In the genomic region with DNA sequence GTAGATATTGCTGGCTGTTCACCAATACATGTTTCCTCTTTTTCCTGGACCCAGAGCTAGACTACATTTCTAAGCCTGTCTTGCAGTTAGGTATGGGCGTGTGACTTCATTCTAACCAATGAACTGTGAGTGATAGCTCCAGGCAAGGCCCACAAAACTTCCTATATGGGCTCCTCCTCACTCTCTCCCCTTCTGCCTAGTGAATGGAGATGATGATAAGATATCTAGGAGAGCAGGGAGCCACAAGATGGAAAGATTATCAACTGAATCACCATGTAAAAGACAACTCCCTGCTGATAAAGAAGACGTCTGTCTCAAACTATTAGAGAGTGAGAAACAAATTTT, we compare ENCODE assay signal across 26 cellular contexts.
DNase-seq lines count a peak whose midpoint lies in the region; ATAC-seq, FAIRE-seq and TF ChIP-seq lines count a peak whose summit lies in the region.
"Had no signal": no experiment of that assay in that cellular context is flagged by ENCODE, and none has a peak within 500 bp of the region (broad histone marks: within the 10 kb centered on the region; RNA-seq: fewer than 3 reads in every experiment).

No MANE protein-coding gene starts in this region.

- intact Hi-C loops in PC-3 (cut with micrococcal nuclease) (no loop called here), K562 (cut with micrococcal nuclease) (no loop called here)

- ATAC-seq in PC-3 (peak; percentile 29), K562 (peak; percentile 86), GM18502 (IDR thresholded peaks at IDR 0.05; ENCODE audit: poor library complexity, unreplicated experiment) (no peak)
- ATAC-seq: activated naive CD4-positive, alpha-beta T cell treated with anti-CD3 and anti-CD28 coated beads, Interleukin-2, amount 50 U/mL, for 72 hours; GM12878; left lung; stimulated activated naive CD8-positive, alpha-beta T cell treated with anti-CD3 and anti-CD28 coated beads, Interleukin-15, Interleukin-2, amounts not matched to agents 100 U/mL and 50 U/mL, for 24 hours had no signal

- BruUV-seq in PC-3 (replicated peaks; lab: Mats Ljungman, UMichigan) (no TSS peak), K562 (replicated peaks; lab: Mats Ljungman, UMichigan) (no TSS peak)

- FAIRE-seq in K562 (lab: Jason Lieb, UNC) = no peak
- FAIRE-seq: bronchial epithelial cell, GM12878 had no signal

- H3K27ac ChIP-seq in PC-3 (ENCODE audit: low read length) (no peak overlapping the region), K562 (ENCODE audit: extremely low read depth, low read depth, low read length) (no peak overlapping the region)
- H3K27ac ChIP-seq: left lung, right atrium auricular region, thoracic aorta, uterus had no signal

- H3K36me3 ChIP-seq in HAP-1 (replicated peaks) = no peaks in the 10 kb centered on the region
- no peaks in the 10 kb centered on the region for H3K36me3 ChIP-seq in PC-3 (ENCODE audit: low read depth, low read length)
- H3K36me3 ChIP-seq in K562 (ENCODE audit: control insufficient read depth, insufficient read depth, low read length) = no peaks in the 10 kb centered on the region
- H3K36me3 ChIP-seq: left lung, right atrium auricular region, thoracic aorta, uterus had no signal

- H3K4me1 ChIP-seq in HAP-1 = peaks cover 56% of the 10 kb centered on the region
- peaks cover 18% of the 10 kb centered on the region for H3K4me1 ChIP-seq in PC-3 (ENCODE audit: insufficient read depth, low read length)
- H3K4me1 ChIP-seq in K562 (replicated peaks in 1 of 2; ENCODE audit: control insufficient read depth in 2 of 2, insufficient read depth in 2 of 2, low read length in 2 of 2) = peaks cover 0 to 6% of the 10 kb centered on the region in 2 experiments; a peak in 2 of 5 replicates
- H3K4me1 ChIP-seq: left lung, right atrium auricular region, uterus had no signal

- no peaks in the 10 kb centered on the region for H3K27me3 Mint-ChIP-seq in neural crest cell (ENCODE audit: low read depth)

- H2AFZ ChIP-seq in PC-3 (ENCODE audit: low read length) = no peak overlapping the region
- H2AFZ ChIP-seq in K562 (ENCODE audit: low read depth, low read length) = peak overlapping the region; percentile 41; the same call in 1 of the 2 replicates

- H3K4me2 ChIP-seq in PC-3 (ENCODE audit: low read length) (no peak overlapping the region), K562 (ENCODE audit: insufficient read depth, low read length) (peak overlapping the region; percentile 9; the same call in 1 of the 2 replicates)
- H3K4me2 ChIP-seq: SK-N-SH, smooth muscle cell had no signal

- no peaks in the 10 kb centered on the region for H4K20me1 ChIP-seq in PC-3 (ENCODE audit: low read length)
- H4K20me1 ChIP-seq in K562 (replicated peaks; ENCODE audit: control insufficient read depth, insufficient read depth, low read length) = no peaks in the 10 kb centered on the region

- H3K4me3 ChIP-seq in HAP-1 (no peak overlapping the region), PC-3 (ENCODE audit: low read length) (no peak overlapping the region), K562 (no peak overlapping the region)
- H3K4me3 ChIP-seq: GM12878, left lung, right atrium auricular region, smooth muscle cell, thoracic aorta, uterus had no signal

- TF ChIP-seq CTCF in PC-3 (conservative IDR thresholded peaks at IDR 0.05; ENCODE audit: low read depth, low read length) = no peak
- TF ChIP-seq CTCF in K562 (IDR thresholded peaks at IDR 0.05 in 2 of 3, conservative IDR thresholded peaks at IDR 0.05 in 1 of 3; ENCODE audit: insufficient read depth in 2 of 3, low read depth in 1 of 3, low read length in 3 of 3) = no peak
- no peak for TF ChIP-seq CTCF in neural crest cell (conservative IDR thresholded peaks at IDR 0.05)

- H3K36me3 Mint-ChIP-seq in neural crest cell (ENCODE audit: low read depth) = peaks cover 3% of the 10 kb centered on the region
- H3K36me3 Mint-ChIP-seq: activated naive CD4-positive, alpha-beta T cell treated with anti-CD3 and anti-CD28 coated beads, Interleukin-2, amount 50 U/mL, for 72 hours had no signal

- H3K4me3 Mint-ChIP-seq in neural crest cell = no peak overlapping the region
- H3K4me3 Mint-ChIP-seq: T-helper 1 cell treated with Interleukin-12 subunit alpha and Interleukin-12 subunit beta and Interleukin-4 antibody, amounts not matched to agents 30 μg/mL and 1 μg/mL, for 36 hours had no signal

- DNase-seq in HAP-1 (ENCODE audit: low spot score in 2 of 2) = peak; percentile 36 to 59
- DNase-seq in PC-3 = no peak
- peak in 2 of 4 experiments; percentile 19 to 31 for DNase-seq in K562 (ENCODE audit: extremely low read depth in 1 of 4, low spot score in 3 of 4)
- DNase-seq in neural crest cell (ENCODE audit: low read depth, low spot score) = no peak
- no peak for DNase-seq in NOMO-1 (lab: John Stamatoyannopoulos, UW; ENCODE audit: unreplicated experiment in 2 of 2)
- no peak for DNase-seq in ecto neural progenitor cell (ENCODE audit: low spot score)
- DNase-seq: activated CD4-positive, alpha-beta T cell treated with anti-CD3 and anti-CD28 coated beads for 4 hours; DMS153; H7; left lung; NCI-H1092; NCI-H1694; NCI-H446 treated with DMSO at 0.1 percent for 48 hours; NCI-H82; posterior cingulate gyrus; SK-N-SH; stimulated activated naive CD8-positive, alpha-beta T cell treated with anti-CD3 and anti-CD28 coated beads, Interleukin-15, Interleukin-2, amounts not matched to agents 100 U/mL and 50 U/mL, for 24 hours; uterus had no signal

- no peaks in the 10 kb centered on the region for H3K4me1 Mint-ChIP-seq in neural crest cell

- peak overlapping the region; percentile 20 for H3K27ac Mint-ChIP-seq in neural crest cell (ENCODE audit: unreplicated experiment)
- H3K27ac Mint-ChIP-seq: activated naive CD4-positive, alpha-beta T cell treated with anti-CD3 and anti-CD28 coated beads, Interleukin-2, amount 50 U/mL, for 72 hours; T-helper 1 cell treated with Interleukin-12 subunit alpha and Interleukin-12 subunit beta and Interleukin-4 antibody, amounts not matched to agents 30 μg/mL and 1 μg/mL, for 36 hours had no signal

- CTCF ChIA-PET in PC-3 (lab: Charles Lee) (no interaction called here), K562 (lab: Yijun Ruan, JAX; ENCODE audit: low intra/inter-chr PET ratio) (no interaction called here)

- TF ChIP-seq RAD21 in K562 (CRISPR knock-in tag; conservative IDR thresholded peaks at IDR 0.05 in 1 of 2, IDR thresholded peaks at IDR 0.05 in 1 of 2) = no peak

- 0 out of 2 replicates have a peak, but pooled peaks have one; percentile 32 for TF ChIP-seq EP300 in K562 (IDR thresholded peaks at IDR 0.05; ENCODE audit: low read length)

- peaks cover 9% of the 10 kb centered on the region for H3K9me3 Mint-ChIP-seq in neural crest cell

- WGBS in K562 (ENCODE audit: insufficient coverage, low coverage, missing lambda C conversion rate) = 6% methylated on average over 2 of the region's 2 CpGs

- H3K9ac ChIP-seq in PC-3 (ENCODE audit: low read length) = no peak overlapping the region
- no peak overlapping the region for H3K9ac ChIP-seq in K562 (ENCODE audit: insufficient read depth in 1 of 2, low read depth in 2 of 2, low read length in 2 of 2)
- H3K9ac ChIP-seq: SK-N-SH had no signal

- in situ Hi-C loops in HAP-1 (cut with MboI; ENCODE audit: low sequenced_read_pairs) = no loop called here
- in situ Hi-C loops in K562 (cut with MboI) = no loop called here

- TF ChIP-seq POLR2A in K562 (conservative IDR thresholded peaks at IDR 0.05) = no peak

- H3F3A ChIP-seq in PC-3 (ENCODE audit: low read length, unreplicated experiment) = no peaks in the 10 kb centered on the region

- POLR2A ChIA-PET in PC-3 (lab: Charles Lee; ENCODE audit: unreplicated experiment) (no interaction called here), K562 (lab: Yijun Ruan, JAX) (no interaction called here)

- H3K9me3 ChIP-seq in HAP-1 (no peaks in the 10 kb centered on the region), PC-3 (ENCODE audit: low read length) (no peaks in the 10 kb centered on the region), K562 (replicated peaks; ENCODE audit: control insufficient read depth, insufficient read depth, low read depth, low read length) (no peaks in the 10 kb centered on the region)
- H3K9me3 ChIP-seq: SK-N-SH, thoracic aorta had no signal

- H3K79me2 ChIP-seq in PC-3 (ENCODE audit: low read length) = no peaks in the 10 kb centered on the region
- H3K79me2 ChIP-seq in K562 (ENCODE audit: control insufficient read depth, insufficient read depth, low read length) = no peaks in the 10 kb centered on the region

- no peaks in the 10 kb centered on the region for H3K9me2 ChIP-seq in PC-3 (replicated peaks; ENCODE audit: low read length)

- no peaks in the 10 kb centered on the region for H3K9me1 ChIP-seq in K562 (ENCODE audit: control insufficient read depth, insufficient read depth, low read length)

- H3K27me3 ChIP-seq in HAP-1 (ENCODE audit: low read depth) (no peaks in the 10 kb centered on the region), PC-3 (ENCODE audit: low read length) (no peaks in the 10 kb centered on the region), K562 (ENCODE audit: control insufficient read depth in 2 of 2, insufficient read depth in 2 of 2, low read length in 2 of 2) (no peaks in the 10 kb centered on the region)
- H3K27me3 ChIP-seq: left lung, right atrium auricular region, uterus had no signal

TF ChIP-seq in K562, 482 proteins besides CTCF, POLR2A, EP300 and RAD21 (continues in another document):
- TF ChIP-seq ADNP (tag; IDR thresholded peaks at IDR 0.05) (0 out of 2 replicates have a peak, but pooled peaks have one; percentile 11), MYC (IDR thresholded peaks at IDR 0.05; ENCODE audit: low read depth, low read length) (no peak), MYC (CRISPR knock-in tag; IDR thresholded peaks at IDR 0.05; ENCODE audit: borderline replicate concordance, low read depth) (no peak), SREBF1 (IDR thresholded peaks at IDR 0.05; ENCODE audit: borderline replicate concordance, low read depth, low read length) (no peak), NFYB (IDR thresholded peaks at IDR 0.05; ENCODE audit: extremely low read depth, insufficient read length) (peak; percentile 40), SMARCE1 (IDR thresholded peaks at IDR 0.05) (peak; percentile 27; the same call in 1 of the 2 replicates), KDM4B (IDR thresholded peaks at IDR 0.05; ENCODE audit: borderline replicate concordance in 2 of 2, low read depth in 1 of 2) (no peak), ARID1B (IDR thresholded peaks at IDR 0.05) (peak; percentile 34; the same call in 1 of the 2 replicates), RCOR1 (IDR thresholded peaks at IDR 0.05; ENCODE audit: borderline replicate concordance in 1 of 2, low read depth in 2 of 2, low read length in 2 of 2) (peak in 1 of 2 experiments; percentile 25; a peak in 1 of 4 replicates), SIN3A (IDR thresholded peaks at IDR 0.05; ENCODE audit: borderline replicate concordance in 2 of 2, control insufficient read depth in 1 of 2, low read depth in 2 of 2, low read length in 2 of 2) (no peak)
- TF ChIP-seq, protein P1, sequence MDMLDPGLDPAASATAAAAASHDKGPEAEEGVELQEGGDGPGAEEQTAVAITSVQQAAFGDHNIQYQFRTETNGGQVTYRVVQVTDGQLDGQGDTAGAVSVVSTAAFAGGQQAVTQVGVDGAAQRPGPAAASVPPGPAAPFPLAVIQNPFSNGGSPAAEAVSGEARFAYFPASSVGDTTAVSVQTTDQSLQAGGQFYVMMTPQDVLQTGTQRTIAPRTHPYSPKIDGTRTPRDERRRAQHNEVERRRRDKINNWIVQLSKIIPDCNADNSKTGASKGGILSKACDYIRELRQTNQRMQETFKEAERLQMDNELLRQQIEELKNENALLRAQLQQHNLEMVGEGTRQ (CRISPR knock-in tag; IDR thresholded peaks at IDR 0.05) = peak; percentile 50

Comparison
In these comparisons a context has a peak if more than half of its experiments do, and no peak if none do; other contexts are left out.
1. DNase-seq: peak in HAP-1 (2 of 2); none in PC-3 (single experiment), neural crest cell (single experiment), NOMO-1 (0 of 2) and ecto neural progenitor cell (single experiment).